In the genomic region with DNA sequence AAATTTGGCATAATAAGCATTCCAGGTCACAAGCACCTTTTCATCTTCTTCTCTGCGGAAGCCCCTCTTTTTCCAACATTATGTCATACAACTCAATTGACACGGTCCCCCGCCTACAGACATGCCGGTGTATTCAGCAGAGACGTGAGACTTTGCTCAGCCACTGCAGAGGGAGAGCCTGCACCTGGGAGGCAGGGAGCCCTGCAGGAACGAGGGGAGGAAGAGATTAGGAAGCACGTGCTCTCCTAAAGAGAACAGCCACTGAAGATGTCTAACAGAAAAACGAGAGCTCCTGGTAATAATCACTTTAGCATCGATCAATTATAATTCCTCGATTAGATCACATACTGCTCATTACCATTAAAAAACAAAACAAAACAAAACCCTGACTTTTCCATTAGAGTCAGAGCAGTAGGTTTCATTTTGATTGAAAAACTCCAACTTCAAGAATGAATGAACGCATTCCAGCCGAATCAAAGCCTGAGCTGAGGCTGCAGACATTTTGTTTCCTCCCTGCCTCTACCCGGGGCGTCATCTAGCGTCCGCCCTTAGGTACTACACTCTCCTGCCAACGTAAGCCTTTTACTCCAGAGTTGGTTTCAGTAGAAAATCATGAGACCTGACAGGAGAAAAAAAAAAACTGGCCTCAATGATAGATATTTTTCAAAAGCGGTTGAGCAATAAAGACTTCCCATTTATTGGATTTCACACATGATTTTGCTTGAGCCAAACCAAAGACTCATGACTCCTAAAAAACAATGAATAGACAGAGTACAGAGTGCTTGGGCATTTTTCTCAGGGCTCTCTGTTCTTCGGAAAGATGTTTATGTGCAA, we compare ENCODE assay signal across 8 cellular contexts.
DNase-seq lines count a peak whose midpoint lies in the region; ATAC-seq and TF ChIP-seq lines count a peak whose summit lies in the region.

No MANE protein-coding gene starts in this region.

- H3K9me3 Mint-ChIP-seq in activated CD4-positive, alpha-beta memory T cell treated with anti-CD3 and anti-CD28 coated beads for 36 hours: no peaks in the 10 kb centered on the region

- peak; percentile 46 for ATAC-seq in HG03469 (IDR thresholded peaks at IDR 0.05; ENCODE audit: unreplicated experiment)
- ATAC-seq in GM21447 (IDR thresholded peaks at IDR 0.05; ENCODE audit: unreplicated experiment): no peak

- TF ChIP-seq CTCF in GM12872 (IDR thresholded peaks at IDR 0.05; ENCODE audit: insufficient read depth, low read depth, low read length): peak; percentile 99

- H3K4me1 Mint-ChIP-seq in activated CD4-positive, alpha-beta memory T cell treated with anti-CD3 and anti-CD28 coated beads for 36 hours (ENCODE audit: low read depth): peaks cover 21% of the 10 kb centered on the region

- no peaks in the 10 kb centered on the region for H3K36me3 Mint-ChIP-seq in activated CD4-positive, alpha-beta memory T cell treated with anti-CD3 and anti-CD28 coated beads for 36 hours

- POLR2A ChIA-PET in activated CD4-positive, alpha-beta memory T cell treated with anti-CD3 and anti-CD28 coated beads for 36 hours (lab: Charles Lee): interaction anchor here (0.8 to 2.3 kb wide), 3 partner anchors 177 to 330 kb away, joined by 4 to 5 read pairs (median 4); no protein-coding TSS in a partner anchor

- intact Hi-C loops in activated CD4-positive, alpha-beta memory T cell treated with anti-CD3 and anti-CD28 coated beads for 36 hours (cut with micrococcal nuclease): loop anchor here (1.0 to 5.0 kb wide), 6 partner anchors 161 to 605 kb away; a partner anchor contains a TSS

- H3K27me3 Mint-ChIP-seq in activated CD4-positive, alpha-beta memory T cell treated with anti-CD3 and anti-CD28 coated beads for 36 hours: peaks cover 1% of the 10 kb centered on the region

- no peak overlapping the region for H3K27ac Mint-ChIP-seq in activated CD4-positive, alpha-beta memory T cell treated with anti-CD3 and anti-CD28 coated beads for 36 hours

- peak; percentile 96 for DNase-seq in NCI-H82 (lab: John Stamatoyannopoulos, UW)
- DNase-seq in activated CD4-positive, alpha-beta memory T cell treated with anti-CD3 and anti-CD28 coated beads for 36 hours: peak; percentile 89
- DNase-seq in ecto neural progenitor cell (ENCODE audit: low spot score): peak; percentile 80
- peak; percentile 95 for DNase-seq in medulla oblongata (ENCODE audit: extremely low spot score)
- DNase-seq in stimulated activated CD8-positive, alpha-beta memory T cell treated with anti-CD3 and anti-CD28 coated beads, Interleukin-12 subunit alpha, Interleukin-12 subunit beta, amount 100 ng/mL, for 1 hour (ENCODE audit: low read depth): peak; percentile 63

- CTCF ChIA-PET in activated CD4-positive, alpha-beta memory T cell treated with anti-CD3 and anti-CD28 coated beads for 36 hours (lab: Charles Lee): interaction anchor here (0.6 to 7.3 kb wide), 50 partner anchors 9 to 605 kb away, joined by 3 to 331 read pairs (median 4); a partner anchor contains a TSS

- H3K4me3 Mint-ChIP-seq in activated CD4-positive, alpha-beta memory T cell treated with anti-CD3 and anti-CD28 coated beads for 36 hours: peak overlapping the region; percentile 67
